8 cellular contexts compared by ENCODE assay signal in the genomic region with DNA sequence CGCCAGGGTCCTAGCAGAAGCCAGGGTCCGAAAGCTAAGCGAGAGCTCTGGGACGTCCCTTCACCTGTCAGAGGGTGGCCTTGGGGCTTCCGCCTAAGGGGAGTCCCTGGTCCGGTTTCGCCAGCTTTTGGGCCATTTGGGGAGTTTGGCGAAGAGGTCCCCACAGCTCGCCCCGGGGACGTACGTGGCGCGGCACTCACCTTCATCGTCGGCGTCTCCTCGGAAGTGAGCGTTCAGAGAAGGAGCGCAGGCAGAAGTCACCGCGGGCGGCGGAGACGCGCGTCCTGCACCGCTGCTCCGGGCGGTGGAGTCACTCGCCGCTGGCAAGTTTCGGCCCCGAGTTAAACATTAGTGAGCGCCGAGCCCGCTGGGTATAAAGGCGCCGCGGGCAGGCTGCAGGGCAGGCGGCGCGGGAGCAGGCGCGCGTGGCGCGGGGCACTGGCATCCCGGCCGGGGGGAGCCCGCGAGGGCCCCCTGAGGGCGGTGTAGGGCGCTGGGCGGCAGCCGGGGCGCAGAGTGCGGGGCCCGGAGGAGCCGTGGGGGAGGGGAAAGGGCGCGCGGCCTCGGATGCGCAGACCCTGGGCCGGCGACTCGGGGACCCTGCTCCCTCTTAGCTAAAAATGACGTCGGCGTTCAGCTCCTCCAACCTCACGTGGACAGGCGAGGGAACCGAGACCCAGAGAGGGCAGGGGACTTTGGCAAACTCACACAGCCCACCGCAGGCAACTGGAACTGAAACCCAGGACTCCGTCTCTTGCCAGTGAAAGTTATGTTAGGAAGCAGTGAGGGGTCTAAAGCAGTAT. TPM values are rescaled to one million over a fixed set of nuclear protein-coding genes. Genes with fewer than 3 reads are reported as not detected.
DNase-seq lines count a peak whose midpoint lies in the region; ATAC-seq and TF ChIP-seq lines count a peak whose summit lies in the region.

Gene DPP4, minus strand, starts transcription at position 440 of the 803 bp plus-strand sequence. Its CDS starts 234 bp downstream, at position 206.

- H4K20me1 ChIP-seq in KMS-11 (ENCODE audit: insufficient read depth) (no peaks in the 10 kb centered on the region), neural cell (ENCODE audit: insufficient read depth) (no peaks in the 10 kb centered on the region)

- H3K4me1 ChIP-seq in KMS-11 (ENCODE audit: low read depth, poor library complexity, severe bottlenecking) (no peaks in the 10 kb centered on the region), tibial artery (peaks cover 0 to 16% (median 7%) of the 10 kb centered on the region in 4 donors)

- no peaks in the 10 kb centered on the region for H3K9me2 ChIP-seq in neural cell (ENCODE audit: insufficient read depth, low read length)

- no peak for TF ChIP-seq RAD21 in neural cell (conservative IDR thresholded peaks at IDR 0.05)

- peak within 1 kb of the TSS; percentile 95 for H3K4me3 Mint-ChIP-seq in activated CD8-positive, alpha-beta T cell treated with anti-CD3 and anti-CD28 coated beads, Interleukin-2, amount 10 ng/mL, durations not matched to agents 7 days and 5 days

- no peak for TF ChIP-seq EP300 in neural cell (conservative IDR thresholded peaks at IDR 0.05; ENCODE audit: poor library complexity, severe bottlenecking)

- intact Hi-C loops in tibial artery (cut with DNase I; ENCODE audit: low total_unique reads): no loop called here

- peak within 1 kb of the TSS; percentile 48; the same call in 1 of the 2 replicates for H3K4me2 ChIP-seq in KMS-11
- peak within 1 kb of the TSS; percentile 28 for H3K4me2 ChIP-seq in neural cell (ENCODE audit: low read length)

- peaks cover 45% of the 10 kb centered on the region for H3K4me1 Mint-ChIP-seq in activated CD8-positive, alpha-beta T cell treated with anti-CD3 and anti-CD28 coated beads, Interleukin-2, amount 10 ng/mL, durations not matched to agents 7 days and 5 days (ENCODE audit: low read depth)

- H3K27me3 ChIP-seq in KMS-11 (ENCODE audit: insufficient read depth, low read depth): no peaks in the 10 kb centered on the region
- H3K27me3 ChIP-seq in neural cell (ENCODE audit: insufficient read depth, low read depth, low read length): peaks cover 30% of the 10 kb centered on the region
- H3K27me3 ChIP-seq in tibial artery: peaks cover 0 to 25% of the 10 kb centered on the region in 2 donors

- peak within 1 kb of the TSS; percentile 93 for H3K27ac Mint-ChIP-seq in activated CD8-positive, alpha-beta T cell treated with anti-CD3 and anti-CD28 coated beads, Interleukin-2, amount 10 ng/mL, durations not matched to agents 7 days and 5 days

- TF ChIP-seq CTCF in GM12865 (IDR thresholded peaks at IDR 0.05; ENCODE audit: insufficient read depth, low read depth, low read length, missing control alignments) (peak; percentile 2), KMS-11 (conservative IDR thresholded peaks at IDR 0.05; ENCODE audit: low read depth, low read length) (no peak), neural cell (IDR thresholded peaks at IDR 0.05; ENCODE audit: poor library complexity, severe bottlenecking) (no peak), tibial artery (IDR thresholded peaks at IDR 0.05) (no peak)

- CTCF ChIA-PET in activated CD8-positive, alpha-beta T cell treated with anti-CD3 and anti-CD28 coated beads, Interleukin-2, amount 10 ng/mL, durations not matched to agents 7 days and 5 days (lab: Charles Lee): interaction anchor here (0.8 to 5.0 kb wide), 13 partner anchors 10 to 224 kb away, joined by 3 to 50 read pairs (median 6); no protein-coding TSS in a partner anchor

- no peaks in the 10 kb centered on the region for H3K9me3 ChIP-seq in neural cell (ENCODE audit: low read length)
- peaks cover 0 to 6% (median 5%) of the 10 kb centered on the region in 3 donors for H3K9me3 ChIP-seq in tibial artery

- H3K27me3 Mint-ChIP-seq in activated CD8-positive, alpha-beta T cell treated with anti-CD3 and anti-CD28 coated beads, Interleukin-2, amount 10 ng/mL, durations not matched to agents 7 days and 5 days (ENCODE audit: low read depth): no peaks in the 10 kb centered on the region

- H3K9ac ChIP-seq in KMS-11 (no peak within 1 kb of the TSS), neural cell (ENCODE audit: low read length) (peak within 1 kb of the TSS; percentile 12)

- ATAC-seq in GM21717 (IDR thresholded peaks at IDR 0.05; ENCODE audit: unreplicated experiment): peak; percentile 86
- ATAC-seq in activated CD8-positive, alpha-beta T cell treated with anti-CD3 and anti-CD28 coated beads, Interleukin-2, amount 10 ng/mL, durations not matched to agents 7 days and 5 days: peak; percentile 83
- ATAC-seq in esophagus mucosa: peak; percentile 70

- peaks cover 86% of the 10 kb centered on the region for H3K36me3 Mint-ChIP-seq in activated CD8-positive, alpha-beta T cell treated with anti-CD3 and anti-CD28 coated beads, Interleukin-2, amount 10 ng/mL, durations not matched to agents 7 days and 5 days (ENCODE audit: low read depth)

- H3K36me3 ChIP-seq in KMS-11 (ENCODE audit: insufficient read depth) (no peaks in the 10 kb centered on the region), neural cell (ENCODE audit: insufficient read depth, low read length) (no peaks in the 10 kb centered on the region), tibial artery (no peaks in the 10 kb centered on the region)

- POLR2A ChIA-PET in activated CD8-positive, alpha-beta T cell treated with anti-CD3 and anti-CD28 coated beads, Interleukin-2, amount 10 ng/mL, durations not matched to agents 7 days and 5 days (lab: Charles Lee): interaction anchor here (0.7 to 5.0 kb wide), 12 partner anchors 8 to 766 kb away, joined by 3 to 62 read pairs (median 4); partner anchors contain the start of gene PSMD14

- peak within 1 kb of the TSS; percentile 70 for H3K4me3 ChIP-seq in GM12865 (ENCODE audit: low read depth, low read length)
- no peak within 1 kb of the TSS for H3K4me3 ChIP-seq in KMS-11 (IDR thresholded peaks at IDR 0.05; ENCODE audit: insufficient read depth, low read depth, low read length)
- peak within 1 kb of the TSS; percentile 66 for H3K4me3 ChIP-seq in neural cell (ENCODE audit: low read length)
- H3K4me3 ChIP-seq in tibial artery: peak within 1 kb of the TSS; percentile 35 to 50

- H2AFZ ChIP-seq in KMS-11 (ENCODE audit: low read depth) (peak within 1 kb of the TSS; percentile 57), neural cell (ENCODE audit: low read depth, low read length) (no peak within 1 kb of the TSS)

- H3F3A ChIP-seq in neural cell (ENCODE audit: insufficient read depth, low read length, poor library complexity, severe bottlenecking): no peaks in the 10 kb centered on the region

- H3K9me3 Mint-ChIP-seq in activated CD8-positive, alpha-beta T cell treated with anti-CD3 and anti-CD28 coated beads, Interleukin-2, amount 10 ng/mL, durations not matched to agents 7 days and 5 days (ENCODE audit: insufficient read depth): peaks cover 20% of the 10 kb centered on the region

- no peak within 1 kb of the TSS for H3K27ac ChIP-seq in KMS-11
- no peak within 1 kb of the TSS for H3K27ac ChIP-seq in neural cell (ENCODE audit: low read length)
- H3K27ac ChIP-seq in tibial artery: no peak within 1 kb of the TSS

- no peaks in the 10 kb centered on the region for H3K79me2 ChIP-seq in KMS-11 (ENCODE audit: insufficient read depth, low read depth)
- H3K79me2 ChIP-seq in neural cell (replicated peaks; ENCODE audit: insufficient read depth, low read length): no peaks in the 10 kb centered on the region

- DNase-seq in GM12865 (ENCODE audit: low read depth) (peak; percentile 75), tibial artery (peak in 1 of 2 donors; percentile 21), middle frontal gyrus (ENCODE audit: extremely low spot score, low spot score) (no peak)
- peak; percentile 66 for DNase-seq in activated CD8-positive, alpha-beta T cell treated with anti-CD3 and anti-CD28 coated beads, Interleukin-2, amount 10 ng/mL, durations not matched to agents 7 days and 5 days

TF ChIP-seq in neural cell, 6 proteins besides CTCF, POLR2A, EP300 and RAD21:
- TF ChIP-seq, protein P1, sequence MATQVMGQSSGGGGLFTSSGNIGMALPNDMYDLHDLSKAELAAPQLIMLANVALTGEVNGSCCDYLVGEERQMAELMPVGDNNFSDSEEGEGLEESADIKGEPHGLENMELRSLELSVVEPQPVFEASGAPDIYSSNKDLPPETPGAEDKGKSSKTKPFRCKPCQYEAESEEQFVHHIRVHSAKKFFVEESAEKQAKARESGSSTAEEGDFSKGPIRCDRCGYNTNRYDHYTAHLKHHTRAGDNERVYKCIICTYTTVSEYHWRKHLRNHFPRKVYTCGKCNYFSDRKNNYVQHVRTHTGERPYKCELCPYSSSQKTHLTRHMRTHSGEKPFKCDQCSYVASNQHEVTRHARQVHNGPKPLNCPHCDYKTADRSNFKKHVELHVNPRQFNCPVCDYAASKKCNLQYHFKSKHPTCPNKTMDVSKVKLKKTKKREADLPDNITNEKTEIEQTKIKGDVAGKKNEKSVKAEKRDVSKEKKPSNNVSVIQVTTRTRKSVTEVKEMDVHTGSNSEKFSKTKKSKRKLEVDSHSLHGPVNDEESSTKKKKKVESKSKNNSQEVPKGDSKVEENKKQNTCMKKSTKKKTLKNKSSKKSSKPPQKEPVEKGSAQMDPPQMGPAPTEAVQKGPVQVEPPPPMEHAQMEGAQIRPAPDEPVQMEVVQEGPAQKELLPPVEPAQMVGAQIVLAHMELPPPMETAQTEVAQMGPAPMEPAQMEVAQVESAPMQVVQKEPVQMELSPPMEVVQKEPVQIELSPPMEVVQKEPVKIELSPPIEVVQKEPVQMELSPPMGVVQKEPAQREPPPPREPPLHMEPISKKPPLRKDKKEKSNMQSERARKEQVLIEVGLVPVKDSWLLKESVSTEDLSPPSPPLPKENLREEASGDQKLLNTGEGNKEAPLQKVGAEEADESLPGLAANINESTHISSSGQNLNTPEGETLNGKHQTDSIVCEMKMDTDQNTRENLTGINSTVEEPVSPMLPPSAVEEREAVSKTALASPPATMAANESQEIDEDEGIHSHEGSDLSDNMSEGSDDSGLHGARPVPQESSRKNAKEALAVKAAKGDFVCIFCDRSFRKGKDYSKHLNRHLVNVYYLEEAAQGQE (IDR thresholded peaks at IDR 0.05; ENCODE audit: borderline replicate concordance): no peak
- TF ChIP-seq EZH2 (IDR thresholded peaks at IDR 0.05; ENCODE audit: borderline replicate concordance, insufficient read depth, low read length, poor library complexity, severe bottlenecking): no peak
- no peak for TF ChIP-seq SMC3 (conservative IDR thresholded peaks at IDR 0.05; ENCODE audit: poor library complexity)
- no peak for TF ChIP-seq TAF1 (IDR thresholded peaks at IDR 0.05; ENCODE audit: low read depth)
- TF ChIP-seq MXI1 (conservative IDR thresholded peaks at IDR 0.05; ENCODE audit: poor library complexity, severe bottlenecking): no peak
- no peak for TF ChIP-seq POLR2AphosphoS5 (IDR thresholded peaks at IDR 0.05)
TF ChIP-seq in neural cell: peak in this region for 0.

RNA-seq across cellular contexts. Expression of gene DPP4, which starts in this region (rescaled TPM):
- 100 to 1,000 TPM; 158 TPM for total RNA-seq in activated CD8-positive, alpha-beta T cell treated with anti-CD3 and anti-CD28 coated beads, Interleukin-2, amount 10 ng/mL, durations not matched to agents 7 days and 5 days
- 0.56 TPM for total RNA-seq in esophagus mucosa
- polyA plus RNA-seq in neural cell: not detected in 2 replicates
- polyA minus RNA-seq in neural cell: not detected in 2 replicates

Comparison
In these comparisons a context has a peak if more than half of its experiments do, and no peak if none do; other contexts are left out.
1. RNA of gene DPP4 (total RNA-seq): 158 TPM in activated CD8-positive, alpha-beta T cell treated with anti-CD3 and anti-CD28 coated beads, Interleukin-2, amount 10 ng/mL, durations not matched to agents 7 days and 5 days; 0.56 TPM in esophagus mucosa (single experiment); every median in the first group is over 100 times any median in the second.
2. Peak in ATAC-seq in esophagus mucosa; RNA of the gene not detected or under 1 TPM.
3. Peak in every context shown above with its lines, with median percentiles within 50 percentile points of each other: ATAC-seq.